ENCODE assay signal across 2 cellular contexts in genomic region chr10:70080796-70081195, GRCh38. TPM values are rescaled to one million over a fixed set of nuclear protein-coding genes. Genes with fewer than 3 reads are reported as not detected.
"Had no signal": no experiment of that assay in that cellular context is flagged by ENCODE, and none has a peak within 500 bp of the region (broad histone marks: within the 10 kb centered on the region; RNA-seq: fewer than 3 reads in every experiment).

No MANE protein-coding gene starts in this region.

RNA-seq across cellular contexts. Expression of gene MACROH2A2, which starts 28.1 kb away (rescaled TPM):
- total RNA-seq: endothelial cell of umbilical vein, lung microvascular endothelial cell had no signal
